ENCODE assay signal across 19 cellular contexts in the genomic region with DNA sequence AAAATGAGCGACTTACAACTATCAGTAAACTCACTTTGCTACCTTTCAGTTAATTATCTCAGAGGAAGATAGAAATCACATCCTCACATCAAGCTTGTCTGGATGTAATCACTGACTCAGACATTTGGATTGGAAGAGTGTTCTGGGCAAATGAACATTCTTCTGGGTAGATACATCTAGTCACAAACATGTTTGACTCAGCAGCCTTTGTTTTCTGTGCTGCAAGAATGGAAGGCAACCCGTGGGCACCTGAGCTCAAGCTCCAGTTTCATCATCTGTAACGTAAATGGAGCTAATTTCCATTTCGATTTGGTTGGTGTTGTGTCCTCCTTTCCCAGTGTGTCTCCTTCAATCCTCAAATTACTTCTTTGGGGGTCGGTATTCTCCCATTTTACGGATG. TPM values are rescaled to one million over a fixed set of nuclear protein-coding genes. Genes with fewer than 3 reads are reported as not detected.
A peak's percentile ranks its signal among the peaks of the same experiment; 100 is the strongest.
DNase-seq lines count a peak whose midpoint lies in the region; ATAC-seq and TF ChIP-seq lines count a peak whose summit lies in the region.
"Had no signal": no experiment of that assay in that cellular context is flagged by ENCODE, and none has a peak within 500 bp of the region (broad histone marks: within the 10 kb centered on the region; RNA-seq: fewer than 3 reads in every experiment).

No MANE protein-coding gene starts in this region.

- peaks cover 23% of the 10 kb centered on the region for H3K27me3 Mint-ChIP-seq in HFFc6 (ENCODE audit: insufficient read depth)

- H3K9me3 ChIP-seq in trophoblast cell (ENCODE audit: insufficient read depth, low read depth, low read length) (no peaks in the 10 kb centered on the region), upper lobe of right lung (no peaks in the 10 kb centered on the region)
- H3K9me3 ChIP-seq: A549; BLaER1 treated with 17β-estradiol and CSF1 and Interleukin-3, amounts not matched to agents 10 nM and 100 nM had no signal

- ATAC-seq in GM21360 (IDR thresholded peaks at IDR 0.05; ENCODE audit: unreplicated experiment) (no peak), upper lobe of right lung (no peak)
- ATAC-seq: A549; CD8-positive, alpha-beta T cell; GM12878 had no signal

- H4K8ac ChIP-seq in trophoblast cell (ENCODE audit: low read depth, low read length) = no peak overlapping the region

- H3K4me3 ChIP-seq in fibroblast of mammary gland (ENCODE audit: control insufficient read depth, low read depth, low read length) (no peak overlapping the region), trophoblast cell (ENCODE audit: low read depth, low read length) (no peak overlapping the region), upper lobe of right lung (no peak overlapping the region)
- H3K4me3 ChIP-seq: A549; BLaER1 treated with 17β-estradiol and CSF1 and Interleukin-3, amounts not matched to agents 10 nM and 100 nM; GM12878 had no signal

- H3K9ac ChIP-seq in trophoblast cell (ENCODE audit: low read length) = no peak overlapping the region
- H3K9ac ChIP-seq: BLaER1 treated with 17β-estradiol and CSF1 and Interleukin-3, amounts not matched to agents 10 nM and 100 nM had no signal

- no peaks in the 10 kb centered on the region for H3K9me3 Mint-ChIP-seq in HFFc6
- H3K9me3 Mint-ChIP-seq: CD8-positive, alpha-beta T cell had no signal

- intact Hi-C loops in upper lobe of right lung (cut with DNase I) = no loop called here

- no peak overlapping the region for H4K12ac ChIP-seq in trophoblast cell (ENCODE audit: low read depth, low read length)

- DNase-seq in HFFc6 (peak; percentile 12), amniotic epithelial cell (ENCODE audit: low read depth) (peak; percentile 71), fibroblast of mammary gland (ENCODE audit: low read depth) (peak; percentile 31), trophoblast cell (peak; percentile 62 to 67), upper lobe of right lung (no peak), putamen (ENCODE audit: low spot score) (no peak)
- DNase-seq: Calu3, EL, Kasumi-1, NCI-H1105, NCI-H2081 treated with DMSO at 0.1 percent for 48 hours, NCI-H510A treated with DMSO at 0.1 percent for 48 hours, NCI-H82, SHP77 treated with DMSO at 0.1 percent for 48 hours had no signal

- H3K23ac ChIP-seq in trophoblast cell (ENCODE audit: low read length) = no peak overlapping the region

- H3K14ac ChIP-seq in trophoblast cell (ENCODE audit: low read length) = no peak overlapping the region

- WGBS in trophoblast cell (ENCODE audit: extremely low coverage, insufficient coverage, insufficient read length) = no CpG with 5 or more reads among the region's 6 CpGs

- no peak overlapping the region for H3K27ac Mint-ChIP-seq in HFFc6
- H3K27ac Mint-ChIP-seq: CD8-positive, alpha-beta T cell had no signal

- H3K18ac ChIP-seq in trophoblast cell (ENCODE audit: low read length) = no peak overlapping the region

- no peaks in the 10 kb centered on the region for H3K4me1 ChIP-seq in trophoblast cell (ENCODE audit: control insufficient read depth in 1 of 2, insufficient read depth in 2 of 2, low read length in 2 of 2)
- H3K4me1 ChIP-seq in upper lobe of right lung = no peaks in the 10 kb centered on the region
- H3K4me1 ChIP-seq: A549; BLaER1 treated with 17β-estradiol and CSF1 and Interleukin-3, amounts not matched to agents 10 nM and 100 nM had no signal

- H3K36me3 ChIP-seq in trophoblast cell (ENCODE audit: control insufficient read depth in 1 of 2, insufficient read depth in 2 of 2, low read length in 2 of 2) = no peaks in the 10 kb centered on the region
- no peaks in the 10 kb centered on the region for H3K36me3 ChIP-seq in upper lobe of right lung
- H3K36me3 ChIP-seq: BLaER1 treated with 17β-estradiol and CSF1 and Interleukin-3, amounts not matched to agents 10 nM and 100 nM had no signal

- H2AK5ac ChIP-seq in trophoblast cell (ENCODE audit: low read length) = no peak overlapping the region

- H3K27me3 ChIP-seq in trophoblast cell (ENCODE audit: insufficient read depth, low read length) (no peaks in the 10 kb centered on the region), upper lobe of right lung (no peaks in the 10 kb centered on the region)
- H3K27me3 ChIP-seq: BLaER1 treated with 17β-estradiol and CSF1 and Interleukin-3, amounts not matched to agents 10 nM and 100 nM had no signal

- no peak overlapping the region for H3K4me3 Mint-ChIP-seq in HFFc6
- H3K4me3 Mint-ChIP-seq: CD8-positive, alpha-beta T cell had no signal

- H4K91ac ChIP-seq in trophoblast cell (ENCODE audit: low read depth, low read length) = no peak overlapping the region

- no peak overlapping the region for H2BK5ac ChIP-seq in trophoblast cell (ENCODE audit: low read depth, low read length, poor library complexity)

- no peak overlapping the region for H3K4me2 ChIP-seq in trophoblast cell (ENCODE audit: low read length)
- H3K4me2 ChIP-seq: A549; BLaER1 treated with 17β-estradiol and CSF1 and Interleukin-3, amounts not matched to agents 10 nM and 100 nM had no signal

- H3K79me2 ChIP-seq in trophoblast cell (ENCODE audit: control insufficient read depth, insufficient read depth, low read length, poor library complexity) = no peaks in the 10 kb centered on the region

- H3K4me1 Mint-ChIP-seq in HFFc6 (ENCODE audit: low read depth) = no peaks in the 10 kb centered on the region

- TF ChIP-seq CTCF in HFFc6 (IDR thresholded peaks at IDR 0.05) = no peak
- no peak for TF ChIP-seq CTCF in fibroblast of mammary gland (conservative IDR thresholded peaks at IDR 0.05; ENCODE audit: control insufficient read depth, insufficient read depth, low read depth, low read length)
- no peak for TF ChIP-seq CTCF in upper lobe of right lung (IDR thresholded peaks at IDR 0.05)

- no peak overlapping the region for H2AFZ ChIP-seq in trophoblast cell (ENCODE audit: insufficient read depth, low read length, poor library complexity)

- H2BK120ac ChIP-seq in trophoblast cell (ENCODE audit: insufficient read depth, low read length, poor library complexity) = no peak overlapping the region

- no peaks in the 10 kb centered on the region for H3K36me3 Mint-ChIP-seq in HFFc6 (ENCODE audit: low read depth)
- H3K36me3 Mint-ChIP-seq: CD8-positive, alpha-beta T cell had no signal

- H2BK12ac ChIP-seq in trophoblast cell (ENCODE audit: low read length) = no peak overlapping the region

- H3K27ac ChIP-seq in trophoblast cell (ENCODE audit: low read depth, low read length) (no peak overlapping the region), upper lobe of right lung (no peak overlapping the region)
- H3K27ac ChIP-seq: A549; BLaER1 treated with 17β-estradiol and CSF1 and Interleukin-3, amounts not matched to agents 10 nM and 100 nM had no signal

- H3K79me1 ChIP-seq in trophoblast cell (ENCODE audit: low read length) = no peaks in the 10 kb centered on the region

- no peak overlapping the region for H3K4ac ChIP-seq in trophoblast cell (ENCODE audit: low read depth, low read length)

RNA-seq across cellular contexts. Expression of a gene that starts 58.5 kb away (rescaled TPM):
- total RNA-seq in HFFc6 (2021; fragmentation: NEBNext Ultra II Directional; extraction: Animal tissue kit (Norgen Biotek cat#: 25700)) = 10 to 100 TPM in 2 of 6 experiments, 1 to 10 TPM in 4; 6.3 to 23.3 (median 7.1) TPM
- polyA plus RNA-seq in trophoblast cell (2013) = 35.9 and 37.6 TPM in 2 replicates
- 68.9 TPM for total RNA-seq in upper lobe of right lung

Comparison
In these comparisons a context has a peak if more than half of its experiments do, and no peak if none do; other contexts are left out.
1. DNase-seq: peak in HFFc6 (single experiment), amniotic epithelial cell (single experiment), fibroblast of mammary gland (single experiment) and trophoblast cell (2 of 2); none in upper lobe of right lung (single experiment) and putamen (single experiment).